In the genomic region with DNA sequence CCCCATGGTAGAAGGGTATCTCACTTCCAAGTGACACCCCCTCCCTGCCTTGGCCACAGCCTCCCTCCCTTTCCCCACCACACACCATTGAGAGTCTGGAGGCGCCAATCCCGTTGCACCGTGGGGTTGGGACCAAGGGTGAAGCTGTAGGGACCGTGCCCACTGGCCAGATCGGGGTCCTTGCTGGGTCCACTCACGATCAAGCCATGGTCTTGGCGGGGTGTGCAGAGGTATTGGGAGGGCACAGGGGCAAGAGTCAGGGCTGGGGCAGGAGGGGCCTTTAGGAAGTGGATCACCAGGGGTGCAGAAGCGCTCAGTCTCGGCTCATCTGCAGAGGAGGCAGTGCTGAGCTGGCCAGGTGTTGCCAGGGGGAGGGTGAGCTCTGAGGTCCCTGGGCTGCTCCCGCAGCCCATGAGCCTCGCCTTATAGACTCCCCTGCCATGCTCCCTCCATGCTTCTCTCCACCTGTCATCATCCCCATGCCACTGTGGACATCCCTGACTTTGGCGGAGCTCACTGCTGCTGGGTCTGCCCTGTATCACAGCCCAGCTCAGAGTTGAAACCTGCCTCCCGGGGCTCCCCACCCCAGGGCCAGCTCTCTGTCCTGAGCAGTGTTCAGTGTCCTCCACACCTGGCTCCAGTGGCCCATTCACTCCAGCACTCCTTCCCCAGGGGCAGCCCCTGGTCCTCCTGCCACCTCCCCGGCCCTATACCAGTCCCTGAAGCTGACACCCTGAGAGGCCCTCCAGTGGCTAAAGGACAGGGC, we compare ENCODE assay signal across 16 cellular contexts. TPM values are rescaled to one million over a fixed set of nuclear protein-coding genes. Genes with fewer than 3 reads are reported as not detected.
DNase-seq lines count a peak whose midpoint lies in the region; ATAC-seq, FAIRE-seq and TF ChIP-seq lines count a peak whose summit lies in the region.
"Had no signal": no experiment of that assay in that cellular context is flagged by ENCODE, and none has a peak within 500 bp of the region (broad histone marks: within the 10 kb centered on the region; RNA-seq: fewer than 3 reads in every experiment).

No MANE protein-coding gene starts in this region.

- no peaks in the 10 kb centered on the region for H3K36me3 ChIP-seq in SK-N-SH (replicated peaks in 1 of 2; ENCODE audit: control insufficient read depth in 1 of 2, insufficient read depth in 2 of 2, low read length in 1 of 2)
- no peaks in the 10 kb centered on the region for H3K36me3 ChIP-seq in H1 (ENCODE audit: control insufficient read depth in 2 of 4, insufficient read depth in 4 of 4, low read length in 3 of 4)
- H3K36me3 ChIP-seq in neuronal stem cell (replicated peaks in 1 of 2; ENCODE audit: control insufficient read depth in 2 of 2, insufficient read depth in 2 of 2, low read length in 2 of 2), result no peaks in the 10 kb centered on the region
- H3K36me3 ChIP-seq: SJSA1 had no signal

- no peaks in the 10 kb centered on the region for H3K27me3 ChIP-seq in SK-N-SH (ENCODE audit: insufficient read depth)
- no peaks in the 10 kb centered on the region; a peak in 3 of 7 replicates for H3K27me3 ChIP-seq in H1 (replicated peaks in 1 of 4; ENCODE audit: control insufficient read depth in 3 of 4, extremely low read depth in 1 of 4, insufficient read depth in 3 of 4, low read length in 3 of 4)
- peaks cover 0 to 45% (median 0%) of the 10 kb centered on the region in 3 experiments for H3K27me3 ChIP-seq in neuronal stem cell (ENCODE audit: control insufficient read depth in 3 of 3, insufficient read depth in 3 of 3, low read depth in 1 of 3, low read length in 3 of 3)
- H3K27me3 ChIP-seq: SJSA1 had no signal

- H2BK20ac ChIP-seq in H1 (ENCODE audit: low read length), result no peak overlapping the region

- H3K27ac ChIP-seq in SK-N-SH (ENCODE audit: low read depth in 2 of 2, low read length in 1 of 2) (no peak overlapping the region), H1 (ENCODE audit: low read depth, low read length) (no peak overlapping the region), neuronal stem cell (replicated peaks; ENCODE audit: low read length) (no peak overlapping the region)
- H3K27ac ChIP-seq: 22Rv1, SJSA1 had no signal

- TF ChIP-seq POLR2A in H1 (IDR thresholded peaks at IDR 0.05; ENCODE audit: control extremely low read depth in 1 of 2, low read depth in 2 of 2, low read length in 2 of 2), result no peak

- H4K91ac ChIP-seq in H1 (replicated peaks; ENCODE audit: insufficient read length, low read length), result no peak overlapping the region
- H4K91ac ChIP-seq in neuronal stem cell (ENCODE audit: low read depth, low read length, poor library complexity), result no peak overlapping the region

- H3K4me1 ChIP-seq in SK-N-SH (ENCODE audit: control insufficient read depth in 1 of 2, insufficient read depth in 2 of 2, low read depth in 1 of 2, low read length in 1 of 2), result no peaks in the 10 kb centered on the region; a peak in 1 of 4 replicates
- peaks cover 0 to 3% (median 0%) of the 10 kb centered on the region in 4 experiments; a peak in 2 of 7 replicates for H3K4me1 ChIP-seq in H1 (replicated peaks in 1 of 4; ENCODE audit: control insufficient read depth in 3 of 4, insufficient read depth in 4 of 4, low read length in 3 of 4)
- peaks cover 0 to 10% of the 10 kb centered on the region in 2 donors for H3K4me1 ChIP-seq in neuronal stem cell (ENCODE audit: control insufficient read depth in 2 of 2, insufficient read depth in 1 of 2, low read depth in 1 of 2, low read length in 2 of 2)

- no peak overlapping the region for H3K56ac ChIP-seq in H1 (replicated peaks; ENCODE audit: insufficient read length, low read depth, low read length)

- H3K4me3 ChIP-seq in SK-N-SH (ENCODE audit: low read depth in 2 of 2, low read length in 1 of 2), result no peak overlapping the region
- H3K4me3 ChIP-seq in H1 (ENCODE audit: extremely low read depth in 1 of 4, insufficient read depth in 2 of 4, low read depth in 3 of 4, low read length in 4 of 4), result no peak overlapping the region
- peak overlapping the region in 1 of 2 donors; percentile 28 for H3K4me3 ChIP-seq in neuronal stem cell (ENCODE audit: low read length in 2 of 2)
- H3K4me3 ChIP-seq: SJSA1 had no signal

- no peaks in the 10 kb centered on the region for H3K79me2 ChIP-seq in SK-N-SH (ENCODE audit: insufficient read depth)
- no peaks in the 10 kb centered on the region for H3K79me2 ChIP-seq in H1 (ENCODE audit: control insufficient read depth in 1 of 2, insufficient read depth in 2 of 2, low read length in 2 of 2)

- H3K23me2 ChIP-seq in H1 (ENCODE audit: low read depth, low read length), result peaks cover 3% of the 10 kb centered on the region; the same call in 1 of the 2 replicates

- H3K9me2 ChIP-seq in SK-N-SH, result no peaks in the 10 kb centered on the region

- H3K9ac ChIP-seq in SK-N-SH (no peak overlapping the region), H1 (replicated peaks in 1 of 4; ENCODE audit: extremely low read depth in 1 of 4, low read depth in 3 of 4, low read length in 3 of 4) (no peak overlapping the region), neuronal stem cell (ENCODE audit: low read depth, low read length, poor library complexity) (peak overlapping the region; percentile 17)

- DNase-seq in SK-N-SH (no peak), H1 (ENCODE audit: low read depth in 1 of 2, low spot score in 2 of 2) (no peak), neuronal stem cell (ENCODE audit: low spot score) (no peak), NCI-H1048 (lab: John Stamatoyannopoulos, UW) (no peak), HuH-7 (ENCODE audit: low spot score) (no peak)
- DNase-seq: CD8-positive, alpha-beta T cell; NCI-H1417; NCI-H2029; NCI-H2171; NCI-H446; NK-92 treated with Interleukin-12 subunit alpha and Interleukin-12 subunit beta, amount 100 ng/mL, for 24 hours had no signal

- TF ChIP-seq CTCF in SK-N-SH (IDR thresholded peaks at IDR 0.05), result no peak
- no peak for TF ChIP-seq CTCF in H1 (IDR thresholded peaks at IDR 0.05; ENCODE audit: control extremely low read depth in 1 of 3, insufficient read depth in 1 of 3, low read depth in 1 of 3, low read length in 3 of 3)

- H3K79me1 ChIP-seq in H1 (ENCODE audit: low read depth, low read length) (no peaks in the 10 kb centered on the region), neuronal stem cell (ENCODE audit: low read depth, low read length) (no peaks in the 10 kb centered on the region)

- 51% methylated on average over 8 of the region's 14 CpGs for WGBS in SK-N-SH (ENCODE audit: low lambda C conversion rate)
- WGBS in H1 (ENCODE audit: extremely low coverage in 1 of 2, insufficient coverage in 1 of 2, insufficient read length in 1 of 2, insufficient replicate concordance in 2 of 2, low coverage in 1 of 2, low lambda C conversion rate in 2 of 2, missing lambda C conversion rate in 1 of 2), 2 experiments, result 82% methylated on average over 14 of the region's 14 CpGs; no CpG with 5 or more reads in 1 of the 2 experiments
- WGBS in neuronal stem cell (ENCODE audit: extremely low coverage in 2 of 2, insufficient read length in 2 of 2, insufficient replicate concordance in 1 of 2), 2 donors, result no CpG with 5 or more reads among the region's 14 CpGs

- TF ChIP-seq RAD21 in SK-N-SH (IDR thresholded peaks at IDR 0.05; ENCODE audit: low read length), result no peak
- no peak for TF ChIP-seq RAD21 in H1 (IDR thresholded peaks at IDR 0.05 in 1 of 2, conservative IDR thresholded peaks at IDR 0.05 in 1 of 2; ENCODE audit: low read depth in 2 of 2, low read length in 2 of 2)

- H2BK12ac ChIP-seq in H1 (ENCODE audit: low read depth, low read length) (no peak overlapping the region), neuronal stem cell (ENCODE audit: low read length) (no peak overlapping the region)

- H4K5ac ChIP-seq in H1 (ENCODE audit: insufficient read length, low read depth, low read length), result no peak overlapping the region

- H4K8ac ChIP-seq in H1 (ENCODE audit: extremely low read depth, insufficient read depth, low read length) (peak overlapping the region; percentile 84), neuronal stem cell (ENCODE audit: low read depth, low read length) (no peak overlapping the region)

- H3K4ac ChIP-seq in H1 (replicated peaks; ENCODE audit: insufficient read length, low read depth, low read length) (no peak overlapping the region), neuronal stem cell (ENCODE audit: low read length) (no peak overlapping the region)

- H4K20me1 ChIP-seq in SK-N-SH (ENCODE audit: insufficient read depth), result no peaks in the 10 kb centered on the region
- H4K20me1 ChIP-seq in H1 (replicated peaks in 1 of 2; ENCODE audit: control insufficient read depth in 1 of 2, insufficient read depth in 2 of 2, low read length in 2 of 2), result peaks cover 0 to 2% of the 10 kb centered on the region in 2 experiments

- CTCF ChIA-PET in SK-N-SH (lab: Yijun Ruan, JAX) (interaction anchor here (0.6 to 5.7 kb wide), 12 partner anchors 8 to 80 kb away, joined by 3 to 40 read pairs (median 6); a partner anchor contains a TSS), H1 (lab: Charles Lee; ENCODE audit: partially characterized antibody) (interaction anchor here (0.7 to 42.0 kb wide), 21 partner anchors 5 to 234 kb away, joined by 3 to 1009 read pairs (median 4); a partner anchor contains a TSS)

- H2AK5ac ChIP-seq in H1 (ENCODE audit: low read depth, low read length), result no peak overlapping the region
- H2AK5ac ChIP-seq in neuronal stem cell (ENCODE audit: low read depth, low read length), result peak overlapping the region; percentile 21

- H2BK5ac ChIP-seq in H1 (ENCODE audit: low read depth, low read length), result no peak overlapping the region
- no peak overlapping the region for H2BK5ac ChIP-seq in neuronal stem cell (ENCODE audit: low read length)

- H3F3A ChIP-seq in SK-N-SH (replicated peaks; ENCODE audit: insufficient read depth), result no peaks in the 10 kb centered on the region

- peak; percentile 13; the same call in 2 of the 3 replicates for ATAC-seq in SK-N-SH treated with all-trans-retinoic acid at 6 μM for 48 hours
- ATAC-seq: CD8-positive, alpha-beta T cell had no signal

- no peak for TF ChIP-seq EP300 in SK-N-SH (IDR thresholded peaks at IDR 0.05; ENCODE audit: borderline replicate concordance in 1 of 2, low read depth in 1 of 2, low read length in 1 of 2)
- no peak for TF ChIP-seq EP300 in H1 (IDR thresholded peaks at IDR 0.05; ENCODE audit: borderline replicate concordance in 1 of 2, low read depth in 2 of 2, low read length in 2 of 2)

- H2BK120ac ChIP-seq in H1 (replicated peaks; ENCODE audit: low read depth, low read length), result no peak overlapping the region
- H2BK120ac ChIP-seq in neuronal stem cell (ENCODE audit: low read depth, low read length), result no peak overlapping the region

- H2BK15ac ChIP-seq in H1 (ENCODE audit: low read length) (0 out of 2 replicates have a peak overlapping the region, but pooled peaks have one; percentile 49), neuronal stem cell (ENCODE audit: low read length) (no peak overlapping the region)

- no peaks in the 10 kb centered on the region for H3K9me3 ChIP-seq in SK-N-SH
- H3K9me3 ChIP-seq in H1 (ENCODE audit: insufficient read depth in 2 of 2, low read depth in 1 of 2, low read length in 1 of 2), result no peaks in the 10 kb centered on the region
- H3K9me3 ChIP-seq in neuronal stem cell (replicated peaks in 1 of 2; ENCODE audit: control insufficient read depth in 2 of 2, insufficient read depth in 1 of 2, low read depth in 1 of 2, low read length in 2 of 2), result peaks cover 0 to 1% of the 10 kb centered on the region in 2 donors
- H3K9me3 ChIP-seq: SJSA1 had no signal

- H3K23ac ChIP-seq in H1 (ENCODE audit: insufficient read length) (no peak overlapping the region), neuronal stem cell (ENCODE audit: low read depth, low read length, poor library complexity) (peak overlapping the region; percentile 9)

- H3K4me2 ChIP-seq in SK-N-SH (no peak overlapping the region), H1 (ENCODE audit: insufficient read depth in 1 of 2, low read depth in 2 of 2, low read length in 2 of 2) (no peak overlapping the region), neuronal stem cell (ENCODE audit: insufficient read depth, low read length, poor library complexity, severe bottlenecking) (no peak overlapping the region)

- H2AFZ ChIP-seq in SK-N-SH (ENCODE audit: low read depth) (no peak overlapping the region), H1 (ENCODE audit: low read length) (no peak overlapping the region), neuronal stem cell (ENCODE audit: low read length) (no peak overlapping the region)

- POLR2A ChIA-PET in SK-N-SH (lab: Yijun Ruan, JAX) (interaction anchor here (1.0 kb wide), 1 partner anchor 21 kb away, joined by 3 read pairs; no protein-coding TSS in a partner anchor), H1 (lab: Charles Lee; ENCODE audit: partially characterized antibody) (interaction anchor here (0.7 to 1.7 kb wide), 2 partner anchors 14 to 26 kb away, joined by 3 to 5 read pairs; no protein-coding TSS in a partner anchor)

- FAIRE-seq in H1 (lab: Jason Lieb, UNC), result no peak

- H3K14ac ChIP-seq in H1 (ENCODE audit: insufficient read length) (no peak overlapping the region), neuronal stem cell (ENCODE audit: low read length) (no peak overlapping the region)

- H3K18ac ChIP-seq in H1 (ENCODE audit: extremely low read depth, low read length), result no peak overlapping the region
- H3K18ac ChIP-seq in neuronal stem cell (ENCODE audit: low read length), result peak overlapping the region; percentile 30

RNA-seq across cellular contexts. Expression of a gene that starts 8.3 kb away (rescaled TPM):
- polyA plus RNA-seq in SK-N-SH (2012; rRNA removed), result not detected in 2 replicates
- not detected in 2 replicates for polyA plus RNA-seq in SK-N-SH (2012; cell fraction: cytosol; rRNA removed)
- 0.02 TPM in 1 of 2 replicates, not detected in the other for polyA plus RNA-seq in SK-N-SH (2012; cell fraction: nucleus; rRNA removed)
- total RNA-seq in H1 (2021; fragmentation: NEBNext Ultra II Directional; extraction: Animal tissue kit (Norgen Biotek cat#: 25700)), result not detected in 2 replicates
- polyA plus RNA-seq in H1 (2011; rRNA removed), result not detected in 2 replicates
- polyA plus RNA-seq in H1 (2011; cell fraction: cytosol; rRNA removed), result not detected
- polyA plus RNA-seq in H1 (2011; cell fraction: nucleus; rRNA removed), result not detected
- not detected in 4 replicates for polyA plus RNA-seq in H1 (2012, experiment 1 of 2)
- polyA plus RNA-seq in H1 (2012, experiment 2 of 2), result not detected
- not detected for polyA plus RNA-seq in H1 (2013, experiment 1 of 2)
- not detected for polyA plus RNA-seq in H1 (2013, experiment 2 of 2)
- polyA minus RNA-seq in H1 (2011; rRNA and poly(A)+ RNA removed), result not detected in 2 replicates
- polyA minus RNA-seq in H1 (2011; cell fraction: cytosol; rRNA and poly(A)+ RNA removed), result not detected
- not detected for polyA minus RNA-seq in H1 (2011; cell fraction: nucleus; rRNA and poly(A)+ RNA removed)
- polyA plus RNA-seq in neuronal stem cell (2013, experiment 1 of 2), result not detected
- not detected for polyA plus RNA-seq in neuronal stem cell (2013, experiment 2 of 2)
- total RNA-seq: CD8-positive, alpha-beta T cell; HT-29; SJSA1 had no signal
- polyA plus RNA-seq: BJ had no signal

RNA-seq across cellular contexts. Expression of a gene that starts 15.0 kb away (rescaled TPM):
- polyA plus RNA-seq in SK-N-SH (2012; rRNA removed), result 9.3 and 11.7 TPM in 2 replicates
- 3.5 and 5.2 TPM in 2 replicates for polyA plus RNA-seq in SK-N-SH (2012; cell fraction: cytosol; rRNA removed)
- 16.5 and 22.1 TPM in 2 replicates for polyA plus RNA-seq in SK-N-SH (2012; cell fraction: nucleus; rRNA removed)
- total RNA-seq in H1 (2021; fragmentation: NEBNext Ultra II Directional; extraction: Animal tissue kit (Norgen Biotek cat#: 25700)), result not detected in 2 replicates
- 0.08 and 0.17 TPM in 2 replicates for polyA plus RNA-seq in H1 (2011; rRNA removed)
- 0.26 TPM for polyA plus RNA-seq in H1 (2011; cell fraction: cytosol; rRNA removed)
- polyA plus RNA-seq in H1 (2011; cell fraction: nucleus; rRNA removed), result 0.57 TPM
- polyA plus RNA-seq in H1 (2012, experiment 1 of 2), result 0.16 to 0.83 TPM (median 0.18 TPM) in 3 of 4 replicates, not detected in the other
- polyA plus RNA-seq in H1 (2012, experiment 2 of 2), result 0.16 TPM
- polyA plus RNA-seq in H1 (2013, experiment 1 of 2), result 0.08 TPM
- 0.09 TPM for polyA plus RNA-seq in H1 (2013, experiment 2 of 2)
- polyA minus RNA-seq in H1 (2011; rRNA and poly(A)+ RNA removed), result not detected in 2 replicates
- polyA minus RNA-seq in H1 (2011; cell fraction: cytosol; rRNA and poly(A)+ RNA removed), result not detected
- polyA minus RNA-seq in H1 (2011; cell fraction: nucleus; rRNA and poly(A)+ RNA removed), result not detected
- polyA plus RNA-seq in neuronal stem cell (2013, experiment 1 of 2), result 0.32 TPM
- polyA plus RNA-seq in neuronal stem cell (2013, experiment 2 of 2), result 0.30 TPM

RNA-seq across cellular contexts. Expression of a gene that starts 23.8 kb away (rescaled TPM):
- polyA plus RNA-seq in SK-N-SH (2012; rRNA removed) (577 and 665 TPM in 2 replicates), H1 (2011; rRNA removed) (248 and 256 TPM in 2 replicates)
- polyA plus RNA-seq in SK-N-SH (2012; cell fraction: cytosol; rRNA removed), result 393 and 468 TPM in 2 replicates
- polyA plus RNA-seq in SK-N-SH (2012; cell fraction: nucleus; rRNA removed), result 306 and 310 TPM in 2 replicates
- 65.6 and 71.3 TPM in 2 replicates for total RNA-seq in H1 (2021; fragmentation: NEBNext Ultra II Directional; extraction: Animal tissue kit (Norgen Biotek cat#: 25700))
- polyA plus RNA-seq in H1 (2011; cell fraction: cytosol; rRNA removed), result 191 TPM
- polyA plus RNA-seq in H1 (2011; cell fraction: nucleus; rRNA removed), result 156 TPM
- polyA plus RNA-seq in H1 (2012, experiment 1 of 2), result 67.2 to 137 TPM (median 134 TPM) in 4 replicates
- polyA plus RNA-seq in H1 (2012, experiment 2 of 2), result 152 TPM
- 82.5 TPM for polyA plus RNA-seq in H1 (2013, experiment 1 of 2)
- 88.9 TPM for polyA plus RNA-seq in H1 (2013, experiment 2 of 2)
- polyA minus RNA-seq in H1 (2011; rRNA and poly(A)+ RNA removed), result 69.6 and 94.4 TPM in 2 replicates
- polyA minus RNA-seq in H1 (2011; cell fraction: cytosol; rRNA and poly(A)+ RNA removed), result 53.9 TPM
- polyA minus RNA-seq in H1 (2011; cell fraction: nucleus; rRNA and poly(A)+ RNA removed), result 28.7 TPM
- 93.4 TPM for polyA plus RNA-seq in neuronal stem cell (2013, experiment 1 of 2)
- polyA plus RNA-seq in neuronal stem cell (2013, experiment 2 of 2), result 91.2 TPM

RNA-seq across cellular contexts. Expression of a gene that starts 25.0 kb away (rescaled TPM):
- polyA plus RNA-seq in SK-N-SH (2012; rRNA removed), result 33.1 and 37.8 TPM in 2 replicates
- polyA plus RNA-seq in SK-N-SH (2012; cell fraction: cytosol; rRNA removed), result 17.4 and 23.3 TPM in 2 replicates
- polyA plus RNA-seq in SK-N-SH (2012; cell fraction: nucleus; rRNA removed), result 49.6 and 54.5 TPM in 2 replicates
- 14.4 and 14.7 TPM in 2 replicates for total RNA-seq in H1 (2021; fragmentation: NEBNext Ultra II Directional; extraction: Animal tissue kit (Norgen Biotek cat#: 25700))
- polyA plus RNA-seq in H1 (2011; rRNA removed), result 8.6 and 16.8 TPM in 2 replicates
- polyA plus RNA-seq in H1 (2011; cell fraction: cytosol; rRNA removed), result 12.2 TPM
- polyA plus RNA-seq in H1 (2011; cell fraction: nucleus; rRNA removed), result 34.5 TPM
- 12.3 to 15.9 TPM (median 14.2 TPM) in 4 replicates for polyA plus RNA-seq in H1 (2012, experiment 1 of 2)
- polyA plus RNA-seq in H1 (2012, experiment 2 of 2), result 10.4 TPM
- 14.2 TPM for polyA plus RNA-seq in H1 (2013, experiment 1 of 2)
- polyA plus RNA-seq in H1 (2013, experiment 2 of 2), result 12.1 TPM
- polyA minus RNA-seq in H1 (2011; rRNA and poly(A)+ RNA removed), result 16.0 and 19.1 TPM in 2 replicates
- 9.0 TPM for polyA minus RNA-seq in H1 (2011; cell fraction: cytosol; rRNA and poly(A)+ RNA removed)
- polyA minus RNA-seq in H1 (2011; cell fraction: nucleus; rRNA and poly(A)+ RNA removed), result 33.8 TPM
- polyA plus RNA-seq in neuronal stem cell (2013, experiment 1 of 2), result 14.6 TPM
- polyA plus RNA-seq in neuronal stem cell (2013, experiment 2 of 2), result 15.0 TPM

RNA-seq across cellular contexts. Expression of a gene that starts 30.0 kb away (rescaled TPM):
- polyA plus RNA-seq in SK-N-SH (2012; rRNA removed) (4.7 and 7.3 TPM in 2 replicates), H1 (2011; rRNA removed) (10.1 and 11.7 TPM in 2 replicates)
- 3.8 and 4.9 TPM in 2 replicates for polyA plus RNA-seq in SK-N-SH (2012; cell fraction: cytosol; rRNA removed)
- polyA plus RNA-seq in SK-N-SH (2012; cell fraction: nucleus; rRNA removed), result 9.4 and 10.9 TPM in 2 replicates
- 36.0 and 36.5 TPM in 2 replicates for total RNA-seq in H1 (2021; fragmentation: NEBNext Ultra II Directional; extraction: Animal tissue kit (Norgen Biotek cat#: 25700))
- polyA plus RNA-seq in H1 (2011; cell fraction: cytosol; rRNA removed), result 15.6 TPM
- 20.5 TPM for polyA plus RNA-seq in H1 (2011; cell fraction: nucleus; rRNA removed)
- 10.6 to 16.3 TPM (median 15.7 TPM) in 4 replicates for polyA plus RNA-seq in H1 (2012, experiment 1 of 2)
- 14.4 TPM for polyA plus RNA-seq in H1 (2012, experiment 2 of 2)
- polyA plus RNA-seq in H1 (2013, experiment 1 of 2), result 13.5 TPM
- polyA plus RNA-seq in H1 (2013, experiment 2 of 2), result 12.7 TPM
- polyA minus RNA-seq in H1 (2011; rRNA and poly(A)+ RNA removed), result 97.6 and 123 TPM in 2 replicates
- polyA minus RNA-seq in H1 (2011; cell fraction: cytosol; rRNA and poly(A)+ RNA removed), result 19.5 TPM
- polyA minus RNA-seq in H1 (2011; cell fraction: nucleus; rRNA and poly(A)+ RNA removed), result 28.7 TPM
- 8.3 TPM for polyA plus RNA-seq in neuronal stem cell (2013, experiment 1 of 2)
- 8.8 TPM for polyA plus RNA-seq in neuronal stem cell (2013, experiment 2 of 2)
